In the genomic region with DNA sequence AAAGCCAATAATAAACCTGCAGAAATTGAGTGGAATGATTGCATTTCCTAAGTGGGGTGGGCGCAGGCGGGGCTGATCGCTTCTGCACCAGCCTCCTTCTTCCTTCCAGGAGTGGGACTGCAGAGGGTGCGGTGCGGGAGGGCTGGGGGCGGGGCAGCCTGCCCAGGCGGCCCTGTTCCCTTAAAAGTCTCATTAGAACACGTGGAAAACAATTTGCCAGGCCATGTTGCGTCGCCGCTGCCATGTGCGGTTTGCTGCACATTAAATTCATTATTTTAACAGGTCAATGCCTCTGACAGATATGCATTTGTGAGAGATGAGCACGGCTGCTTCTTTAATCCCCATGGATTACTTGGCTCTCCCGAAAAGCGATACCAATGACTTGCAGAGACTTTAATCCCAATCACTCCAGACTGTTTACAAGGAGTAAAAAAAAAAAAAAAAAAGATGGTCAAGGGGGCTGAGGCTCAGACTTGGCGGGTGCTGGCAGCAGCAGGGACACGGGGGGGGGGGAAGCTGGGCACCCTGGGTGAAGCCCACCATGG, we compare ENCODE assay signal across 17 cellular contexts.
DNase-seq lines count a peak whose midpoint lies in the region; ATAC-seq, FAIRE-seq and TF ChIP-seq lines count a peak whose summit lies in the region.
"Had no signal": no experiment of that assay in that cellular context is flagged by ENCODE, and none has a peak within 500 bp of the region (broad histone marks: within the 10 kb centered on the region; RNA-seq: fewer than 3 reads in every experiment).

No MANE protein-coding gene starts in this region.

- peak; percentile 92 for FAIRE-seq in D721Med (lab: Jason Lieb, UNC)
- FAIRE-seq: A549, GM12878, K562 had no signal

- no peak overlapping the region for H3K9ac ChIP-seq in smooth muscle cell (ENCODE audit: low read depth)

- peaks cover 5% of the 10 kb centered on the region for H3K4me1 ChIP-seq in smooth muscle cell (ENCODE audit: low read depth)
- H3K4me1 ChIP-seq in tibial nerve: no peaks in the 10 kb centered on the region
- H3K4me1 ChIP-seq: A549, BE2C, Caco-2 had no signal

- no peak for TF ChIP-seq POLR2A in tibial nerve (IDR thresholded peaks at IDR 0.05)

- DNase-seq in D721Med (ENCODE audit: insufficient read length, low spot score) (peak; percentile 96), NCI-H524 (lab: John Stamatoyannopoulos, UW) (peak; percentile 64 to 86), fibroblast of villous mesenchyme (ENCODE audit: low read depth) (peak; percentile 5), smooth muscle cell (lab: John Stamatoyannopoulos, UW; ENCODE audit: unreplicated experiment) (peak; percentile 6), putamen (ENCODE audit: low spot score) (no peak), tibial nerve (ENCODE audit: low spot score in 2 of 2) (no peak)
- DNase-seq: BE2C; Caco-2; CD8-positive, alpha-beta memory T cell; DMS 273 treated with DMSO at 0.1 percent for 48 hours; H9 had no signal

- WGBS in smooth muscle cell (ENCODE audit: low lambda C conversion rate): 43% methylated on average over 17 of the region's 17 CpGs
- 78 to 87% methylated on average over 17 of the region's 17 CpGs for WGBS in tibial nerve, 2 donors

- H3K9me3 ChIP-seq in smooth muscle cell (replicated peaks; ENCODE audit: low read depth) (no peaks in the 10 kb centered on the region), tibial nerve (no peaks in the 10 kb centered on the region)
- H3K9me3 ChIP-seq: A549, BE2C, Caco-2 had no signal

- peaks cover 3% of the 10 kb centered on the region for H4K20me1 ChIP-seq in smooth muscle cell (ENCODE audit: low read depth)

- peaks cover under 1% of the 10 kb centered on the region for H3F3A ChIP-seq in smooth muscle cell (ENCODE audit: low read depth)

- H3K36me3 ChIP-seq in smooth muscle cell (ENCODE audit: low read depth): no peaks in the 10 kb centered on the region
- no peaks in the 10 kb centered on the region for H3K36me3 ChIP-seq in tibial nerve
- H3K36me3 ChIP-seq: BE2C had no signal

- no peak for ATAC-seq in HG03571 (IDR thresholded peaks at IDR 0.05; ENCODE audit: unreplicated experiment)
- ATAC-seq: A549, GM12878, GM23338, K562 had no signal

- H3K4me3 ChIP-seq in fibroblast of villous mesenchyme (ENCODE audit: low read depth, low read length): no peak overlapping the region
- no peak overlapping the region for H3K4me3 ChIP-seq in smooth muscle cell
- H3K4me3 ChIP-seq in tibial nerve: no peak overlapping the region
- H3K4me3 ChIP-seq: A549, GM12878, GM23338, K562 had no signal

- H2AFZ ChIP-seq in smooth muscle cell (ENCODE audit: low read depth): no peak overlapping the region
- H2AFZ ChIP-seq: GM23338 had no signal

- H3K27me3 ChIP-seq in smooth muscle cell (ENCODE audit: low read depth) (peaks cover 24% of the 10 kb centered on the region), tibial nerve (no peaks in the 10 kb centered on the region)
- H3K27me3 ChIP-seq: BE2C had no signal

- H3K4me2 ChIP-seq in smooth muscle cell: peak overlapping the region; percentile 22
- H3K4me2 ChIP-seq: A549, GM23338 had no signal

- TF ChIP-seq CTCF in D721Med (IDR thresholded peaks at IDR 0.05; ENCODE audit: insufficient read depth, missing control alignments) (no peak), fibroblast of villous mesenchyme (IDR thresholded peaks at IDR 0.05; ENCODE audit: insufficient read depth, low read depth, low read length) (no peak), smooth muscle cell (IDR thresholded peaks at IDR 0.05; ENCODE audit: borderline replicate concordance, insufficient read depth, poor library complexity, severe bottlenecking) (no peak), tibial nerve (IDR thresholded peaks at IDR 0.05) (no peak)

- no peaks in the 10 kb centered on the region for H3K79me2 ChIP-seq in smooth muscle cell (ENCODE audit: low read depth)

- no peak overlapping the region for H3K27ac ChIP-seq in smooth muscle cell (ENCODE audit: low read depth)
- H3K27ac ChIP-seq in tibial nerve: no peak overlapping the region
- H3K27ac ChIP-seq: A549, HL-60 had no signal

- no peak for TF ChIP-seq EP300 in tibial nerve (IDR thresholded peaks at IDR 0.05)

Comparison
In these comparisons a context has a peak if more than half of its experiments do, and no peak if none do; other contexts are left out.
1. DNase-seq: peak in D721Med (single experiment), NCI-H524 (2 of 2), fibroblast of villous mesenchyme (single experiment) and smooth muscle cell (single experiment); none in putamen (single experiment) and tibial nerve (0 of 2).